Comparison of ENCODE assay signal across 8 cellular contexts in the genomic region with DNA sequence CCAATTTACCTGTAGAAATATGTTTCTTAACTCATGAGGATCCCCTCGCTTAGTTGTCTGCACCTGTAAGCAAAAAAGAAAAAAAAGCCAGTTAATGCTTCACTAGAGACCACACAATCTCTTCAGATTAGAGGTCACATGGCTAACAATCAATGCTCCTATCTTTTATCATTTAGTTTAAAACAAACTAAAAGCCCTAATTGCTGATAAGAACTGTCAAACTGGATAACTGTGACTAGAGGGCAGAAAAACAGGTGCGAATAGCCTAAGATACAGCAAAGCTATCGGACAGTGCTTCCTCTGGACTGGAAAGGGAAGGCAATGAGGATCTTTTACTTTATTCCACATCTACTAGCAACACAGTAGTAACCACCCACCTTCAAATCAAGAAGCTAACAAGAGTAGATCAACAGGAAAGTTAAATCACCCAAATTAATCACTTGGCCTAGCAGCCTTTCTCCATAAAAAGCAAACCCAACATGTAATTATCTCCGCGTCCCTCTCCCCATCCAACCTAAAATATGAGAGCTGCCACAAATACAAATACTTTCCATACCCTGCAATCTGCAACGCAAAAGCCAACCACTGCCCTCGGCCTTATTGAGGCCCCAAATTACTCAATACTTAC. TPM values are rescaled to one million over a fixed set of nuclear protein-coding genes. Genes with fewer than 3 reads are reported as not detected.
DNase-seq lines count a peak whose midpoint lies in the region; ATAC-seq and TF ChIP-seq lines count a peak whose summit lies in the region.

No MANE protein-coding gene starts in this region.

- H3K27me3 Mint-ChIP-seq in T-helper 2 cell treated with Interferon-gamma antibody and Interleukin-4, amounts not matched to agents 5 μg/mL and 100 μg/mL, for 36 hours (ENCODE audit: low read depth), result no peaks in the 10 kb centered on the region
- peaks cover 6% of the 10 kb centered on the region for H3K27me3 Mint-ChIP-seq in glutamatergic neuron (ENCODE audit: unreplicated experiment)

- TF ChIP-seq CTCF in 22Rv1 (IDR thresholded peaks at IDR 0.05) (no peak), glutamatergic neuron (IDR thresholded peaks at IDR 0.05; ENCODE audit: partially characterized antibody, unreplicated experiment) (no peak), retinal pigment epithelial cell (conservative IDR thresholded peaks at IDR 0.05; ENCODE audit: low read depth, low read length) (no peak)

- H3K36me3 ChIP-seq in H7 (replicated peaks; ENCODE audit: control insufficient read depth, insufficient read depth, low read length), result no peaks in the 10 kb centered on the region

- H3K9me3 Mint-ChIP-seq in T-helper 2 cell treated with Interferon-gamma antibody and Interleukin-4, amounts not matched to agents 5 μg/mL and 100 μg/mL, for 36 hours, result peaks cover 5% of the 10 kb centered on the region
- peaks cover 13% of the 10 kb centered on the region for H3K9me3 Mint-ChIP-seq in glutamatergic neuron (ENCODE audit: unreplicated experiment)

- peak overlapping the region; percentile 68 for H3K27ac ChIP-seq in 22Rv1

- H3K27me3 ChIP-seq in H7 (ENCODE audit: control insufficient read depth, insufficient read depth, low read length), result no peaks in the 10 kb centered on the region

- peak; percentile 12 for DNase-seq in H7
- no peak for DNase-seq in T-helper 2 cell treated with Interferon-gamma antibody and Interleukin-4, amounts not matched to agents 5 μg/mL and 100 μg/mL, for 36 hours (ENCODE audit: low spot score)
- no peak for DNase-seq in glutamatergic neuron
- no peak for DNase-seq in retinal pigment epithelial cell (ENCODE audit: low read depth)
- no peak for DNase-seq in NCI-H226

- peaks cover 34% of the 10 kb centered on the region for H3K4me1 Mint-ChIP-seq in T-helper 2 cell treated with Interferon-gamma antibody and Interleukin-4, amounts not matched to agents 5 μg/mL and 100 μg/mL, for 36 hours (ENCODE audit: low read depth)
- H3K4me1 Mint-ChIP-seq in glutamatergic neuron (ENCODE audit: low read depth, unreplicated experiment), result peaks cover 10% of the 10 kb centered on the region

- H3K4me3 ChIP-seq in H7 (ENCODE audit: insufficient read depth, low read depth, low read length) (peak overlapping the region; percentile 65), retinal pigment epithelial cell (ENCODE audit: low read length) (peak overlapping the region; percentile 96)

- peak overlapping the region; percentile 90 for H3K27ac Mint-ChIP-seq in T-helper 2 cell treated with Interferon-gamma antibody and Interleukin-4, amounts not matched to agents 5 μg/mL and 100 μg/mL, for 36 hours
- peak overlapping the region; percentile 97 for H3K27ac Mint-ChIP-seq in glutamatergic neuron (ENCODE audit: unreplicated experiment)

- peaks cover 27% of the 10 kb centered on the region for H3K36me3 Mint-ChIP-seq in T-helper 2 cell treated with Interferon-gamma antibody and Interleukin-4, amounts not matched to agents 5 μg/mL and 100 μg/mL, for 36 hours (ENCODE audit: low read depth)
- H3K36me3 Mint-ChIP-seq in glutamatergic neuron (ENCODE audit: unreplicated experiment), result no peaks in the 10 kb centered on the region

- ATAC-seq in GM18909 (IDR thresholded peaks at IDR 0.05; ENCODE audit: poor library complexity, unreplicated experiment) (no peak), GM19324 (IDR thresholded peaks at IDR 0.05; ENCODE audit: low FRiP score, unreplicated experiment) (no peak)

- peak overlapping the region; percentile 95 for H3K4me3 Mint-ChIP-seq in T-helper 2 cell treated with Interferon-gamma antibody and Interleukin-4, amounts not matched to agents 5 μg/mL and 100 μg/mL, for 36 hours
- H3K4me3 Mint-ChIP-seq in glutamatergic neuron (ENCODE audit: unreplicated experiment), result peak overlapping the region; percentile 100

RNA-seq across cellular contexts. Expression of a gene that starts 0.7 kb away (rescaled TPM):
- 11.3 and 12.2 TPM in 2 replicates for total RNA-seq in H7 (2014; rRNA removed; shearing (Covaris generic))
- total RNA-seq in glutamatergic neuron (ENCODE audit: unreplicated experiment), result 30.4 TPM

RNA-seq across cellular contexts. Expression of a gene that starts 29.0 kb away (rescaled TPM):
- total RNA-seq in H7 (2014; rRNA removed; shearing (Covaris generic)), result 60.4 and 65.9 TPM in 2 replicates
- 19.9 TPM for total RNA-seq in glutamatergic neuron (ENCODE audit: unreplicated experiment)
